ENCODE assay signal across 8 cellular contexts in the genomic region with DNA sequence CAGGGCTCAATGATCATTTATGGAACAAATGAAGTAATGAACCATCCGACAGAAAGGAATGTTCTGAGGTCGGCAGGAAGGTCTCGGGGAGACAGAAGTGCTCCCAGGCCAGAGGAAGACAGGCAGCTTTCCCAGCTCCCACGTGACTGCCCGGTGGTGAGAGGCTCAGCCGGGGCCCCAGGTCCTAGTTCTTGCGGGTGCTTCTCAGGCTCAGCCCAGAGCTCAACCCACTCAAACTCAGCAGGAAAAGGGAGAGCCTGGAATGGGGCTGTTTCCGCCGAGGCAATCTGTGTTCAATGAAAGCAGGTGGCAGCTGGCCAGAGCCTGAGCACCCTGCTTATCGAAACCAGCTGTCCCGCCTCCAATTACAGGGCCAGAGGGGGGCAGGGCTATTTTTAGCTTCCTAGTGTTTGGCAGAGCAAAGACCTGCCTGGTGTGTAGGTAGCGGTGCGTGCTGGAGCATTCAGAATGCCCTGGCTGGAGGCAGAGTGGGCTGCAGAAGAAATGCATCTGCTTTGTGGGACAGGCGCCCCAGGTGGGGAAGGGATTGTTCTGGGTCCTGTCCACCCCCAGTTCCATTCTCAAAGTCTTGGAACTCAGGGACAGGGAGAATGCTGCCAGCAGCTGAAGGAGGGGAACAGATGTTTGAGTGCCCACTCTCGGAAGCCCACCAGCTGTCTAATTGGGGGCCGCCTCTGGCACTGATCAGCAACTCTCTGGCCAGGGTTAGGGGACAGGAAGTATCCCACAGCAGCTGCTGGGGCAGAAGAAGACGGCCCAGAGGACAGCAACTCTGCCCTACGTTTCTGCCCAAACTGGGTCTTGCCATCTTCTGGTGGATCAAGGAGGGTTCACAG.
A peak's percentile ranks its signal among the peaks of the same experiment; 100 is the strongest.
DNase-seq lines count a peak whose midpoint lies in the region; ATAC-seq and TF ChIP-seq lines count a peak whose summit lies in the region.

No MANE protein-coding gene starts in this region.

- peak overlapping the region; percentile 13 for H3K27ac Mint-ChIP-seq in CD8-positive, alpha-beta T cell

- peaks cover 49% of the 10 kb centered on the region for H3K36me3 ChIP-seq in CD8-positive, alpha-beta T cell (ENCODE audit: insufficient read depth, low read length)
- H3K36me3 ChIP-seq in left ventricle myocardium inferior: peaks cover 12% of the 10 kb centered on the region

- no peak for TF ChIP-seq CTCF in CD8-positive, alpha-beta T cell (IDR thresholded peaks at IDR 0.05)
- no peak for TF ChIP-seq CTCF in left ventricle myocardium inferior (IDR thresholded peaks at IDR 0.05; ENCODE audit: borderline replicate concordance)

- no peaks in the 10 kb centered on the region for H3K9me3 ChIP-seq in CD8-positive, alpha-beta T cell (ENCODE audit: low read length)
- H3K9me3 ChIP-seq in left ventricle myocardium inferior (replicated peaks): no peaks in the 10 kb centered on the region

- no peak for DNase-seq in CD8-positive, alpha-beta T cell
- DNase-seq in NCI-H1694 treated with DMSO at 0.1 percent for 48 hours (lab: John Stamatoyannopoulos, UW): peak; percentile 94
- DNase-seq in amniotic epithelial cell (ENCODE audit: low read depth): peak; percentile 81
- peak; percentile 89 for DNase-seq in left ventricle myocardium inferior
- DNase-seq in renal cortical epithelial cell (ENCODE audit: low read depth): peak; percentile 72
- no peak for DNase-seq in RKO (ENCODE audit: low spot score)
- no peak for DNase-seq in activated CD8-positive, alpha-beta memory T cell treated with anti-CD3 and anti-CD28 coated beads, Interleukin-2, amount 50 U/mL, for 4 hours

- no peaks in the 10 kb centered on the region for H3K27me3 Mint-ChIP-seq in CD8-positive, alpha-beta T cell (ENCODE audit: low read depth)

- CTCF ChIA-PET in CD8-positive, alpha-beta T cell (lab: Charles Lee): interaction anchor here (2.0 to 4.0 kb wide), 2 partner anchors 25 to 222 kb away, joined by 7 to 17 read pairs; no protein-coding TSS in a partner anchor

- H3K4me1 Mint-ChIP-seq in CD8-positive, alpha-beta T cell (ENCODE audit: low read depth): peaks cover 1% of the 10 kb centered on the region

- no peaks in the 10 kb centered on the region for H3K9me3 Mint-ChIP-seq in CD8-positive, alpha-beta T cell

- H3K27me3 ChIP-seq in CD8-positive, alpha-beta T cell (ENCODE audit: insufficient read depth, low read length): no peaks in the 10 kb centered on the region
- no peaks in the 10 kb centered on the region for H3K27me3 ChIP-seq in left ventricle myocardium inferior (ENCODE audit: low read depth)

- peaks cover 44% of the 10 kb centered on the region for H3K36me3 Mint-ChIP-seq in CD8-positive, alpha-beta T cell

- no peak overlapping the region for H3K27ac ChIP-seq in CD8-positive, alpha-beta T cell (ENCODE audit: low read depth, low read length)
- H3K27ac ChIP-seq in left ventricle myocardium inferior (replicated peaks): peak overlapping the region; percentile 82

- intact Hi-C loops in CD8-positive, alpha-beta T cell (cut with DNase I, micrococcal nuclease): no loop called here
- intact Hi-C loops in left ventricle myocardium inferior (cut with micrococcal nuclease): no loop called here

- POLR2A ChIA-PET in CD8-positive, alpha-beta T cell (lab: Charles Lee): no interaction called here

- no peaks in the 10 kb centered on the region for H3K4me1 ChIP-seq in CD8-positive, alpha-beta T cell (ENCODE audit: insufficient read depth, low read length)
- H3K4me1 ChIP-seq in left ventricle myocardium inferior: peaks cover 66% of the 10 kb centered on the region

- no peak overlapping the region for H3K4me3 Mint-ChIP-seq in CD8-positive, alpha-beta T cell

- ATAC-seq in CD8-positive, alpha-beta T cell: no peak
- no peak for ATAC-seq in GM18511 (IDR thresholded peaks at IDR 0.05; ENCODE audit: unreplicated experiment)

- no peak overlapping the region for H3K4me3 ChIP-seq in CD8-positive, alpha-beta T cell (ENCODE audit: low read depth, low read length)
- H3K4me3 ChIP-seq in left ventricle myocardium inferior: peak overlapping the region; percentile 39

Comparison
In these comparisons a context has a peak if more than half of its experiments do, and no peak if none do; other contexts are left out.
1. DNase-seq: peak in NCI-H1694 treated with DMSO at 0.1 percent for 48 hours (single experiment), amniotic epithelial cell (single experiment), left ventricle myocardium inferior (single experiment) and renal cortical epithelial cell (single experiment); none in CD8-positive, alpha-beta T cell (0 of 7), RKO (single experiment) and activated CD8-positive, alpha-beta memory T cell treated with anti-CD3 and anti-CD28 coated beads, Interleukin-2, amount 50 U/mL, for 4 hours (single experiment).